ENCODE assay signal across 8 cellular contexts in genomic region chr16:15016951-15017580, GRCh38. TPM values are rescaled to one million over a fixed set of nuclear protein-coding genes. Genes with fewer than 3 reads are reported as not detected.
DNase-seq lines count a peak whose midpoint lies in the region; ATAC-seq and TF ChIP-seq lines count a peak whose summit lies in the region.
"Not testable (repeated sequence)": the region's sequence is repeated elsewhere in the genome, so short reads cannot be mapped to it uniquely, and the experiment has no call there.

No MANE protein-coding gene starts in this region.

- peaks cover 32% of the 10 kb centered on the region for H3K36me3 Mint-ChIP-seq in activated CD4-positive, alpha-beta memory T cell treated with anti-CD3 and anti-CD28 coated beads, Interleukin-2, amount 10 ng/mL, durations not matched to agents 7 days and 5 days (ENCODE audit: low read depth)
- H3K36me3 Mint-ChIP-seq in dendritic cell treated with granulocyte-macrophage colony-stimulating factor and Interleukin-4, amounts not matched to agents 40 ng/mL and 50 ng/mL, for 4 days (ENCODE audit: low read depth), result peaks cover 85% of the 10 kb centered on the region

- not testable (repeated sequence) for H3K27me3 ChIP-seq in lower lobe of right lung (ENCODE audit: low read depth); upper lobe of right lung

- H3K27ac Mint-ChIP-seq in activated CD4-positive, alpha-beta memory T cell treated with anti-CD3 and anti-CD28 coated beads, Interleukin-2, amount 10 ng/mL, durations not matched to agents 7 days and 5 days, result peak overlapping the region; percentile 35
- peak overlapping the region; percentile 83 for H3K27ac Mint-ChIP-seq in dendritic cell treated with granulocyte-macrophage colony-stimulating factor and Interleukin-4, amounts not matched to agents 40 ng/mL and 50 ng/mL, for 4 days

- peaks cover 21% of the 10 kb centered on the region for H3K4me1 Mint-ChIP-seq in activated CD4-positive, alpha-beta memory T cell treated with anti-CD3 and anti-CD28 coated beads, Interleukin-2, amount 10 ng/mL, durations not matched to agents 7 days and 5 days
- peaks cover 15% of the 10 kb centered on the region for H3K4me1 Mint-ChIP-seq in dendritic cell treated with granulocyte-macrophage colony-stimulating factor and Interleukin-4, amounts not matched to agents 40 ng/mL and 50 ng/mL, for 4 days (ENCODE audit: low read depth)

- POLR2A ChIA-PET in activated CD4-positive, alpha-beta memory T cell treated with anti-CD3 and anti-CD28 coated beads, Interleukin-2, amount 10 ng/mL, durations not matched to agents 7 days and 5 days (lab: Charles Lee), result not testable (repeated sequence)

- not testable (repeated sequence) for H3K4me3 ChIP-seq in lower lobe of right lung, upper lobe of right lung

- not testable (repeated sequence) for TF ChIP-seq CTCF in lower lobe of right lung (IDR thresholded peaks at IDR 0.05); upper lobe of right lung (IDR thresholded peaks at IDR 0.05)

- H3K9me3 ChIP-seq in lower lobe of right lung, upper lobe of right lung: not testable (repeated sequence)

- H3K4me3 Mint-ChIP-seq in activated CD4-positive, alpha-beta memory T cell treated with anti-CD3 and anti-CD28 coated beads, Interleukin-2, amount 10 ng/mL, durations not matched to agents 7 days and 5 days; dendritic cell treated with granulocyte-macrophage colony-stimulating factor and Interleukin-4, amounts not matched to agents 40 ng/mL and 50 ng/mL, for 4 days: not testable (repeated sequence)

- not testable (repeated sequence) for H3K27ac ChIP-seq in lower lobe of right lung
- H3K27ac ChIP-seq in upper lobe of right lung, result peak overlapping the region; percentile 38

- H3K27me3 Mint-ChIP-seq in activated CD4-positive, alpha-beta memory T cell treated with anti-CD3 and anti-CD28 coated beads, Interleukin-2, amount 10 ng/mL, durations not matched to agents 7 days and 5 days; dendritic cell treated with granulocyte-macrophage colony-stimulating factor and Interleukin-4, amounts not matched to agents 40 ng/mL and 50 ng/mL, for 4 days: not testable (repeated sequence)

- H3K9me3 Mint-ChIP-seq in activated CD4-positive, alpha-beta memory T cell treated with anti-CD3 and anti-CD28 coated beads, Interleukin-2, amount 10 ng/mL, durations not matched to agents 7 days and 5 days; dendritic cell treated with granulocyte-macrophage colony-stimulating factor and Interleukin-4, amounts not matched to agents 40 ng/mL and 50 ng/mL, for 4 days: not testable (repeated sequence)

- CTCF ChIA-PET in activated CD4-positive, alpha-beta memory T cell treated with anti-CD3 and anti-CD28 coated beads, Interleukin-2, amount 10 ng/mL, durations not matched to agents 7 days and 5 days (lab: Charles Lee), result interaction anchor here (0.7 kb wide), 1 partner anchor 46 kb away, joined by 3 read pairs; no protein-coding TSS in a partner anchor

- peaks cover 74% of the 10 kb centered on the region for H3K36me3 ChIP-seq in lower lobe of right lung
- H3K36me3 ChIP-seq in upper lobe of right lung, result peaks cover 65% of the 10 kb centered on the region

- ATAC-seq in lower lobe of right lung, result peak; percentile 46 to 49
- peak; percentile 75 for ATAC-seq in sciatic nerve
- peak; percentile 23 for ATAC-seq in upper lobe of right lung

- H3K4me1 ChIP-seq in lower lobe of right lung, result peaks cover 27% of the 10 kb centered on the region
- peaks cover 23% of the 10 kb centered on the region for H3K4me1 ChIP-seq in upper lobe of right lung

- intact Hi-C loops in dendritic cell treated with granulocyte-macrophage colony-stimulating factor and Interleukin-4, amounts not matched to agents 40 ng/mL and 50 ng/mL, for 4 days (cut with micrococcal nuclease); lower lobe of right lung (cut with DNase I); sciatic nerve (cut with DNase I); upper lobe of right lung (cut with DNase I): not testable (repeated sequence)

- DNase-seq in Daoy (ENCODE audit: low read depth) (peak; percentile 78), NCI-H2029 treated with DMSO at 0.1 percent for 48 hours (lab: John Stamatoyannopoulos, UW) (peak; percentile 35), globus pallidus (ENCODE audit: low spot score) (peak; percentile 14)
- DNase-seq in activated CD4-positive, alpha-beta memory T cell treated with anti-CD3 and anti-CD28 coated beads, Interleukin-2, amount 10 ng/mL, durations not matched to agents 7 days and 5 days; lower lobe of right lung; sciatic nerve (ENCODE audit: low spot score); upper lobe of right lung: not testable (repeated sequence)

RNA-seq across cellular contexts. Expression of gene NTAN1, which starts 38.8 kb away (rescaled TPM):
- 30.6 and 49.9 TPM in 2 replicates for total RNA-seq in Daoy (2014; rRNA removed; shearing (Covaris generic))
- 10 to 100 TPM; 58.6 to 59.1 TPM for total RNA-seq in activated CD4-positive, alpha-beta memory T cell treated with anti-CD3 and anti-CD28 coated beads, Interleukin-2, amount 10 ng/mL, durations not matched to agents 7 days and 5 days
- total RNA-seq in lower lobe of right lung, result 40.7 TPM
- 47.4 TPM for total RNA-seq in sciatic nerve
- total RNA-seq in upper lobe of right lung, result 38.4 TPM

RNA-seq across cellular contexts. Expression of gene PDXDC1, which starts 42.2 kb away (rescaled TPM):
- 57.9 and 69.4 TPM in 2 replicates for total RNA-seq in Daoy (2014; rRNA removed; shearing (Covaris generic))
- total RNA-seq in activated CD4-positive, alpha-beta memory T cell treated with anti-CD3 and anti-CD28 coated beads, Interleukin-2, amount 10 ng/mL, durations not matched to agents 7 days and 5 days, result 10 to 100 TPM; 50.1 to 53.4 TPM
- total RNA-seq in lower lobe of right lung, result 103 TPM
- 58.6 TPM for total RNA-seq in sciatic nerve
- total RNA-seq in upper lobe of right lung, result 100 TPM

Comparison
In these comparisons a context has a peak if more than half of its experiments do, and no peak if none do; other contexts are left out.
1. ATAC-seq: peak in every context shown above with its lines; median percentile 75 in sciatic nerve; 48 in lower lobe of right lung; 23 in upper lobe of right lung.